In the genomic region with DNA sequence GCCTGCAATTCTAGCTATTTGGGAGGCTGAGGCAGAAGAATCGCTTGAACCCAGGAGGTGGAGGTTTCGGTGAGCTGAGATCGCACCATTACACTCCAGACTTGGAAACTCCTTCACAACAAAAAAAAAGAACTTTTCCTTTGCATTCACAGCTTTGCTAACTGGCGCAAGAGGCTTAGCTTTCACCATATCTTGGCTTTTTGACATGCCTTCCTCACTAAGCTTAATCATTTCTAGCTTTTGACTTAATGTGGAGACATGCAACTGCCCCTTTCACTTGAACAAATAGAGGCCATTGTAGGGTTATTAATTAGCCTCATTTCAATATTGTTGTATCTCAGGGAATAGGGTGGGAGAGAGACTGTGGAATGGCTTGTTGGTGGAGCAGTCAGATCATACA, we compare ENCODE assay signal across 16 cellular contexts. TPM values are rescaled to one million over a fixed set of nuclear protein-coding genes. Genes with fewer than 3 reads are reported as not detected.
DNase-seq lines count a peak whose midpoint lies in the region; ATAC-seq and TF ChIP-seq lines count a peak whose summit lies in the region.
"Had no signal": no experiment of that assay in that cellular context is flagged by ENCODE, and none has a peak within 500 bp of the region (broad histone marks: within the 10 kb centered on the region; RNA-seq: fewer than 3 reads in every experiment).

No MANE protein-coding gene starts in this region.

- H3F3A ChIP-seq in smooth muscle cell (ENCODE audit: low read depth), result no peaks in the 10 kb centered on the region

- peaks cover 0 to 17% (median 2%) of the 10 kb centered on the region in 3 donors for H3K36me3 Mint-ChIP-seq in naive thymus-derived CD8-positive, alpha-beta T cell

- WGBS in adrenal gland, 4 donors, result 91 to 98% (median 93%) methylated on average over 4 of the region's 4 CpGs
- 91 to 97% methylated on average over 4 of the region's 4 CpGs for WGBS in gastroesophageal sphincter (ENCODE audit: low coverage in 1 of 2), 2 donors
- WGBS in smooth muscle cell (ENCODE audit: low lambda C conversion rate), result 95% methylated on average over 4 of the region's 4 CpGs

- H3K79me2 ChIP-seq in smooth muscle cell (ENCODE audit: low read depth), result peaks cover 100% of the 10 kb centered on the region

- no peak overlapping the region for H2AFZ ChIP-seq in smooth muscle cell (ENCODE audit: low read depth)

- H3K4me3 Mint-ChIP-seq in naive thymus-derived CD8-positive, alpha-beta T cell, result peak overlapping the region in 1 of 10 donors; percentile 20
- H3K4me3 Mint-ChIP-seq: T-helper 2 cell treated with Interferon-gamma antibody and Interleukin-4, amounts not matched to agents 5 μg/mL and 100 μg/mL, for 36 hours had no signal

- ATAC-seq in gastroesophageal sphincter, result no peak
- no peak for ATAC-seq in naive thymus-derived CD8-positive, alpha-beta T cell
- ATAC-seq: activated CD4-positive, CD25-positive, alpha-beta regulatory T cell treated with anti-CD3 and anti-CD28 coated beads, Interleukin-2, amount 50 U/mL, for 24 hours; stimulated activated naive CD8-positive, alpha-beta T cell treated with anti-CD3 and anti-CD28 coated beads, Interleukin-15, Interleukin-2, amounts not matched to agents 100 U/mL and 50 U/mL, for 24 hours had no signal

- peaks cover 5 to 73% (median 41%) of the 10 kb centered on the region in 11 experiments; a peak in 17 of 22 replicates for H3K36me3 ChIP-seq in BLaER1 treated with 17β-estradiol and CSF1 and Interleukin-3, amounts not matched to agents 10 nM and 100 nM
- no peaks in the 10 kb centered on the region for H3K36me3 ChIP-seq in adrenal gland (replicated peaks in 1 of 2)
- H3K36me3 ChIP-seq in gastroesophageal sphincter, result no peaks in the 10 kb centered on the region
- H3K36me3 ChIP-seq in smooth muscle cell (ENCODE audit: low read depth), result no peaks in the 10 kb centered on the region
- H3K36me3 ChIP-seq: left ventricle myocardium inferior had no signal

- DNase-seq in adrenal gland, result no peak
- no peak for DNase-seq in smooth muscle cell (lab: John Stamatoyannopoulos, UW; ENCODE audit: unreplicated experiment)
- no peak for DNase-seq in cardiac septum (ENCODE audit: low spot score)
- DNase-seq in NCI-H510A (lab: John Stamatoyannopoulos, UW), result no peak
- no peak for DNase-seq in HuH-7 (ENCODE audit: low spot score)
- no peak for DNase-seq in naive thymus-derived CD8-positive, alpha-beta T cell
- DNase-seq: activated effector memory CD4-positive, alpha-beta T cell treated with anti-CD3 and anti-CD28 coated beads, Interleukin-2, amount 50 U/mL, for 16 hours; AML-193; left ventricle myocardium inferior; NCI-H2081 treated with DMSO at 0.1 percent for 48 hours; NCI-H524; stimulated activated naive CD8-positive, alpha-beta T cell treated with anti-CD3 and anti-CD28 coated beads, Interleukin-15, Interleukin-2, amounts not matched to agents 100 U/mL and 50 U/mL, for 24 hours had no signal

- no peak for TF ChIP-seq EP300 in gastroesophageal sphincter (IDR thresholded peaks at IDR 0.05)

- H3K27ac ChIP-seq in BLaER1 treated with 17β-estradiol and CSF1 and Interleukin-3, amounts not matched to agents 10 nM and 100 nM, result no peak overlapping the region
- peak overlapping the region in 4 of 5 donors; percentile 32 to 72 (median 46) for H3K27ac ChIP-seq in adrenal gland
- H3K27ac ChIP-seq in gastroesophageal sphincter, result peak overlapping the region in 3 of 4 donors; percentile 49 to 57 (median 50)
- peak overlapping the region; percentile 45 for H3K27ac ChIP-seq in smooth muscle cell (ENCODE audit: low read depth)
- H3K27ac ChIP-seq: left ventricle myocardium inferior had no signal

- H3K4me3 ChIP-seq in BLaER1 treated with 17β-estradiol and CSF1 and Interleukin-3, amounts not matched to agents 10 nM and 100 nM, result no peak overlapping the region
- H3K4me3 ChIP-seq in adrenal gland (no peak overlapping the region), gastroesophageal sphincter (no peak overlapping the region), smooth muscle cell (no peak overlapping the region)
- H3K4me3 ChIP-seq: left ventricle myocardium inferior had no signal

- H3K4me1 Mint-ChIP-seq in naive thymus-derived CD8-positive, alpha-beta T cell, result peaks cover 23 to 81% (median 70%) of the 10 kb centered on the region in 4 donors

- POLR2A ChIA-PET in naive thymus-derived CD8-positive, alpha-beta T cell (lab: Charles Lee), result no interaction called here

- no peaks in the 10 kb centered on the region for H3K27me3 ChIP-seq in BLaER1 treated with 17β-estradiol and CSF1 and Interleukin-3, amounts not matched to agents 10 nM and 100 nM
- H3K27me3 ChIP-seq in adrenal gland, result no peaks in the 10 kb centered on the region
- H3K27me3 ChIP-seq in gastroesophageal sphincter, result no peaks in the 10 kb centered on the region
- H3K27me3 ChIP-seq in smooth muscle cell (ENCODE audit: low read depth), result no peaks in the 10 kb centered on the region

- TF ChIP-seq CTCF in adrenal gland (IDR thresholded peaks at IDR 0.05) (no peak), gastroesophageal sphincter (IDR thresholded peaks at IDR 0.05) (no peak), smooth muscle cell (IDR thresholded peaks at IDR 0.05; ENCODE audit: borderline replicate concordance, insufficient read depth, poor library complexity, severe bottlenecking) (no peak)

- TF ChIP-seq POLR2A in adrenal gland (IDR thresholded peaks at IDR 0.05), result no peak
- no peak for TF ChIP-seq POLR2A in gastroesophageal sphincter (IDR thresholded peaks at IDR 0.05)

- H3K9me3 ChIP-seq in BLaER1 treated with 17β-estradiol and CSF1 and Interleukin-3, amounts not matched to agents 10 nM and 100 nM (replicated peaks in 1 of 11), result no peaks in the 10 kb centered on the region
- H3K9me3 ChIP-seq in adrenal gland (replicated peaks in 1 of 3) (no peaks in the 10 kb centered on the region), gastroesophageal sphincter (no peaks in the 10 kb centered on the region), smooth muscle cell (replicated peaks; ENCODE audit: low read depth) (no peaks in the 10 kb centered on the region)
- H3K9me3 ChIP-seq: left ventricle myocardium inferior had no signal

- peaks cover 95 to 100% (median 98%) of the 10 kb centered on the region in 11 experiments; a peak in 21 of 22 replicates for H4K20me1 ChIP-seq in BLaER1 treated with 17β-estradiol and CSF1 and Interleukin-3, amounts not matched to agents 10 nM and 100 nM
- peaks cover 97% of the 10 kb centered on the region for H4K20me1 ChIP-seq in smooth muscle cell (ENCODE audit: low read depth)

- peak overlapping the region in 7 of 11 experiments; percentile 20 to 43 (median 35); a peak in 12 of 22 replicates for H3K4me2 ChIP-seq in BLaER1 treated with 17β-estradiol and CSF1 and Interleukin-3, amounts not matched to agents 10 nM and 100 nM
- peak overlapping the region; percentile 35 for H3K4me2 ChIP-seq in smooth muscle cell

- H3K27ac Mint-ChIP-seq in naive thymus-derived CD8-positive, alpha-beta T cell, result peak overlapping the region in 5 of 10 donors; percentile 3 to 63 (median 34)
- H3K27ac Mint-ChIP-seq: T-helper 2 cell treated with Interferon-gamma antibody and Interleukin-4, amounts not matched to agents 5 μg/mL and 100 μg/mL, for 36 hours had no signal

- H3K4me1 ChIP-seq in BLaER1 treated with 17β-estradiol and CSF1 and Interleukin-3, amounts not matched to agents 10 nM and 100 nM, result peaks cover 28 to 50% (median 34%) of the 10 kb centered on the region in 10 experiments
- H3K4me1 ChIP-seq in adrenal gland (replicated peaks in 1 of 2), result peaks cover 10 to 37% of the 10 kb centered on the region in 2 donors
- peaks cover 0 to 83% (median 10%) of the 10 kb centered on the region in 3 donors for H3K4me1 ChIP-seq in gastroesophageal sphincter
- no peaks in the 10 kb centered on the region for H3K4me1 ChIP-seq in smooth muscle cell (ENCODE audit: low read depth)

- no peaks in the 10 kb centered on the region for H3K27me3 Mint-ChIP-seq in naive thymus-derived CD8-positive, alpha-beta T cell

- no peaks in the 10 kb centered on the region for H3K9me3 Mint-ChIP-seq in naive thymus-derived CD8-positive, alpha-beta T cell
- H3K9me3 Mint-ChIP-seq: T-helper 2 cell treated with Interferon-gamma antibody and Interleukin-4, amounts not matched to agents 5 μg/mL and 100 μg/mL, for 36 hours had no signal

- H3K9ac ChIP-seq in BLaER1 treated with 17β-estradiol and CSF1 and Interleukin-3, amounts not matched to agents 10 nM and 100 nM, result 0 out of 22 replicates have a peak overlapping the region, but pooled peaks of 2 of the 11 experiments have one; percentile 8 to 23
- H3K9ac ChIP-seq in smooth muscle cell (ENCODE audit: low read depth), result no peak overlapping the region

- intact Hi-C loops in adrenal gland (cut with DNase I) (no loop called here), cardiac septum (cut with DNase I) (no loop called here)

RNA-seq across cellular contexts. Expression of a gene that starts 8.7 kb away (rescaled TPM):
- total RNA-seq in adrenal gland, result 10 to 100 TPM; 44.0 to 86.6 (median 73.0) TPM
- 10 to 100 TPM in 1 of 3 donors, 1 to 10 TPM in 2; 9.3 to 31.2 (median 9.5) TPM for polyA plus RNA-seq in adrenal gland
- total RNA-seq in gastroesophageal sphincter, result 10 to 100 TPM; 52.9 to 70.4 (median 57.6) TPM
- total RNA-seq in smooth muscle cell, result 35.8 and 40.9 TPM in 2 replicates
- 22.3 and 29.1 TPM in 2 replicates for polyA plus RNA-seq in smooth muscle cell
- 81.4 TPM for total RNA-seq in cardiac septum
- total RNA-seq in naive thymus-derived CD8-positive, alpha-beta T cell, result 10 to 100 TPM; 59.5 to 66.4 TPM
- polyA plus RNA-seq in naive thymus-derived CD8-positive, alpha-beta T cell, result 10 to 100 TPM; 26.5 to 31.9 (median 28.3) TPM

RNA-seq across cellular contexts. Expression of a gene that starts 43.8 kb away (rescaled TPM):
- 10 to 100 TPM in 4 of 8 donors, 1 to 10 TPM in 4; 4.4 to 17.4 (median 11.8) TPM for total RNA-seq in adrenal gland
- polyA plus RNA-seq in adrenal gland, result 10 to 100 TPM in 2 of 3 donors, 1 to 10 TPM in 1; 9.2 to 15.1 (median 14.2) TPM
- total RNA-seq in gastroesophageal sphincter, result 1 to 10 TPM; 1.7 to 5.4 (median 2.9) TPM
- 9.2 and 9.4 TPM in 2 replicates for total RNA-seq in smooth muscle cell
- polyA plus RNA-seq in smooth muscle cell, result 4.4 and 7.5 TPM in 2 replicates
- total RNA-seq in cardiac septum, result 7.1 TPM
- 10 to 100 TPM; 25.1 to 26.1 TPM for total RNA-seq in naive thymus-derived CD8-positive, alpha-beta T cell
- polyA plus RNA-seq in naive thymus-derived CD8-positive, alpha-beta T cell, result 1 to 10 TPM; 2.4 to 4.8 (median 4.5) TPM

Comparison
In these comparisons a context has a peak if more than half of its experiments do, and no peak if none do; other contexts are left out.
1. H3K27ac ChIP-seq: peak in adrenal gland (4 of 5), gastroesophageal sphincter (3 of 4) and smooth muscle cell (single experiment); none in BLaER1 treated with 17β-estradiol and CSF1 and Interleukin-3, amounts not matched to agents 10 nM and 100 nM (0 of 11).